17 cellular contexts compared by ENCODE assay signal in genomic region chr20:13525225-13525940, GRCh38.
DNase-seq lines count a peak whose midpoint lies in the region; ATAC-seq lines count a peak whose summit lies in the region.
"Had no signal": no experiment of that assay in that cellular context is flagged by ENCODE, and none has a peak within 500 bp of the region (broad histone marks: within the 10 kb centered on the region; RNA-seq: fewer than 3 reads in every experiment).

No MANE protein-coding gene starts in this region.

- no peak overlapping the region for H3K27ac ChIP-seq in Karpas-422 (ENCODE audit: low read length)
- H3K27ac ChIP-seq: parathyroid adenoma had no signal

- peak; percentile 60 for DNase-seq in Daoy (ENCODE audit: low read depth)
- DNase-seq in RKO (ENCODE audit: low spot score), result peak; percentile 62
- peak; percentile 72 for DNase-seq in non-pigmented ciliary epithelial cell (ENCODE audit: low read depth)
- no peak for DNase-seq in Karpas-422
- no peak for DNase-seq in ecto neural progenitor cell (ENCODE audit: low spot score)
- DNase-seq in stimulated activated naive CD4-positive, alpha-beta T cell (lab: John Stamatoyannopoulos, UW), result no peak
- no peak for DNase-seq in hippocampal formation (lab: John Stamatoyannopoulos, UW)
- DNase-seq: activated CD8-positive, alpha-beta T cell treated with anti-CD3 and anti-CD28 coated beads for 36 hours; activated naive CD4-positive, alpha-beta T cell treated with anti-CD3 and anti-CD28 coated beads, Interleukin-2, amount 10 ng/mL, durations not matched to agents 7 days and 5 days; COR-L47; left ventricle myocardium superior; NCI-H1105; NCI-H748 treated with DMSO at 0.1 percent for 48 hours; T-helper 17 cell had no signal

- H3K36me3 ChIP-seq in Karpas-422 (ENCODE audit: insufficient read depth, low read length), result no peaks in the 10 kb centered on the region

- no peaks in the 10 kb centered on the region for H3K9me2 ChIP-seq in Karpas-422 (replicated peaks; ENCODE audit: insufficient read depth, low read length)

- H3K79me2 ChIP-seq in Karpas-422 (ENCODE audit: low read length), result no peaks in the 10 kb centered on the region
- H3K79me2 ChIP-seq: parathyroid adenoma had no signal

- peak; percentile 74 for ATAC-seq in esophagus mucosa
- ATAC-seq: activated CD8-positive, alpha-beta T cell treated with anti-CD3 and anti-CD28 coated beads for 36 hours; GM12878; left ventricle myocardium superior; T-helper 17 cell had no signal

- no peak overlapping the region for H3K4me3 ChIP-seq in Karpas-422 (ENCODE audit: low read length)
- H3K4me3 ChIP-seq: GM12878 had no signal

- no peak overlapping the region for H3K4me2 ChIP-seq in Karpas-422 (ENCODE audit: low read depth, low read length, poor library complexity, severe bottlenecking)

- H3K9me3 ChIP-seq in Karpas-422 (ENCODE audit: low read length), result no peaks in the 10 kb centered on the region

- H4K20me1 ChIP-seq in Karpas-422 (ENCODE audit: insufficient read depth, low read depth, low read length), result no peaks in the 10 kb centered on the region

- no peaks in the 10 kb centered on the region for H3K4me1 ChIP-seq in Karpas-422 (ENCODE audit: low read length)
- H3K4me1 ChIP-seq: parathyroid adenoma had no signal

- no peak overlapping the region for H2AFZ ChIP-seq in Karpas-422 (ENCODE audit: low read length)
- H2AFZ ChIP-seq: parathyroid adenoma had no signal

- no peaks in the 10 kb centered on the region for H3K27me3 ChIP-seq in Karpas-422 (ENCODE audit: low read length)

- no peak overlapping the region for H3K9ac ChIP-seq in Karpas-422 (ENCODE audit: low read length)
- H3K9ac ChIP-seq: parathyroid adenoma had no signal

Comparison
In these comparisons a context has a peak if more than half of its experiments do, and no peak if none do; other contexts are left out.
1. DNase-seq: peak in Daoy (single experiment), RKO (single experiment) and non-pigmented ciliary epithelial cell (single experiment); none in Karpas-422 (single experiment), ecto neural progenitor cell (single experiment), stimulated activated naive CD4-positive, alpha-beta T cell (0 of 6) and hippocampal formation (0 of 2).